In genomic region chr11:14336507-14337503, GRCh38 we compare ENCODE assay signal across 9 cellular contexts. TPM values are rescaled to one million over a fixed set of nuclear protein-coding genes. Genes with fewer than 3 reads are reported as not detected.
DNase-seq lines count a peak whose midpoint lies in the region; ATAC-seq and TF ChIP-seq lines count a peak whose summit lies in the region.
"Had no signal": no experiment of that assay in that cellular context is flagged by ENCODE, and none has a peak within 500 bp of the region (broad histone marks: within the 10 kb centered on the region; RNA-seq: fewer than 3 reads in every experiment).

No MANE protein-coding gene starts in this region.

- H3K4me2 ChIP-seq in mesenchymal stem cell (ENCODE audit: low read length, poor library complexity, severe bottlenecking) = no peak overlapping the region

- no peak overlapping the region for H3K18ac ChIP-seq in mesenchymal stem cell (ENCODE audit: low read depth in 1 of 2, low read length in 2 of 2)

- H3K23ac ChIP-seq in mesenchymal stem cell (ENCODE audit: low read length in 2 of 2) = no peak overlapping the region

- H4K91ac ChIP-seq in mesenchymal stem cell (ENCODE audit: low read length) = no peak overlapping the region

- H3K4me1 ChIP-seq in HUES48 (ENCODE audit: control insufficient read depth, insufficient read depth, low read length) (peaks cover 82% of the 10 kb centered on the region), mesenchymal stem cell (ENCODE audit: control insufficient read depth, insufficient read depth, low read depth, low read length) (peaks cover 10% of the 10 kb centered on the region), upper lobe of right lung (peaks cover 5% of the 10 kb centered on the region), right atrium auricular region (peaks cover 0 to 3% of the 10 kb centered on the region in 2 donors)

- intact Hi-C loops in upper lobe of right lung (cut with DNase I) = no loop called here

- ATAC-seq in upper lobe of right lung = no peak

- no peak overlapping the region for H2BK12ac ChIP-seq in mesenchymal stem cell (ENCODE audit: low read length in 2 of 2)

- DNase-seq in Caki2 (ENCODE audit: low read depth) (peak; percentile 88), astrocyte of the cerebellum (ENCODE audit: low read depth) (peak; percentile 29), mesenchymal stem cell (peak; percentile 94), AML-193 (lab: John Stamatoyannopoulos, UW) (no peak), anterior cingulate cortex (lab: John Stamatoyannopoulos, UW) (no peak), upper lobe of right lung (no peak), right atrium auricular region (ENCODE audit: low spot score) (no peak)
- DNase-seq: Karpas-422 had no signal

- no peaks in the 10 kb centered on the region for H3K9me3 ChIP-seq in HUES48 (ENCODE audit: control insufficient read depth, insufficient read depth, low read length)
- peaks cover 3% of the 10 kb centered on the region for H3K9me3 ChIP-seq in mesenchymal stem cell (ENCODE audit: control insufficient read depth, low read length)
- H3K9me3 ChIP-seq in upper lobe of right lung = peaks cover 8% of the 10 kb centered on the region
- H3K9me3 ChIP-seq in right atrium auricular region = no peaks in the 10 kb centered on the region

- no peak overlapping the region for H3K4ac ChIP-seq in mesenchymal stem cell (ENCODE audit: low read depth in 1 of 2, low read length in 2 of 2)

- H2AK5ac ChIP-seq in mesenchymal stem cell (ENCODE audit: low read length, severe bottlenecking) = no peak overlapping the region

- TF ChIP-seq CTCF in astrocyte of the cerebellum (IDR thresholded peaks at IDR 0.05; ENCODE audit: low read depth, low read length, missing control alignments) = no peak
- TF ChIP-seq CTCF in upper lobe of right lung (IDR thresholded peaks at IDR 0.05) = no peak
- no peak for TF ChIP-seq CTCF in right atrium auricular region (IDR thresholded peaks at IDR 0.05)

- in situ Hi-C loops in Caki2 (cut with HindIII; ENCODE audit: low pct_unique_long_range_greater_than_20kb, low sequenced_read_pairs) (no loop called here), astrocyte of the cerebellum (cut with HindIII; ENCODE audit: low sequenced_read_pairs) (no loop called here)

- under 1% methylated on average over 2 of the region's 2 CpGs for WGBS in mesenchymal stem cell

- no peak overlapping the region for H2BK120ac ChIP-seq in mesenchymal stem cell (ENCODE audit: low read depth, low read length)

- no peak overlapping the region for H4K8ac ChIP-seq in mesenchymal stem cell (ENCODE audit: low read length)

- H3K27ac ChIP-seq in HUES48 (ENCODE audit: low read depth, low read length) (peak overlapping the region; percentile 49), mesenchymal stem cell (ENCODE audit: low read length, poor library complexity, severe bottlenecking) (no peak overlapping the region), upper lobe of right lung (no peak overlapping the region), right atrium auricular region (no peak overlapping the region)

- H2AFZ ChIP-seq in mesenchymal stem cell (ENCODE audit: low read depth, low read length) = no peak overlapping the region

- H2BK15ac ChIP-seq in mesenchymal stem cell (ENCODE audit: low read depth, poor library complexity, severe bottlenecking) = no peak overlapping the region

- no peak overlapping the region for H3K14ac ChIP-seq in mesenchymal stem cell (ENCODE audit: low read length in 2 of 2)

- H3K4me3 ChIP-seq in HUES48 (ENCODE audit: low read depth, low read length) (no peak overlapping the region), astrocyte of the cerebellum (ENCODE audit: low read depth, low read length) (no peak overlapping the region), mesenchymal stem cell (ENCODE audit: insufficient read depth in 1 of 2, low read depth in 1 of 2, low read length in 2 of 2) (no peak overlapping the region), upper lobe of right lung (no peak overlapping the region), right atrium auricular region (no peak overlapping the region)

- H2BK5ac ChIP-seq in mesenchymal stem cell (ENCODE audit: low read depth, low read length, poor library complexity, severe bottlenecking) = no peak overlapping the region

- H3K36me3 ChIP-seq in HUES48 (ENCODE audit: control insufficient read depth, insufficient read depth, low read length) (no peaks in the 10 kb centered on the region), mesenchymal stem cell (ENCODE audit: control insufficient read depth in 1 of 2, insufficient read depth in 2 of 2, low read depth in 1 of 2, low read length in 2 of 2) (peaks cover 0 to 3% of the 10 kb centered on the region in 2 experiments), upper lobe of right lung (no peaks in the 10 kb centered on the region), right atrium auricular region (no peaks in the 10 kb centered on the region)

- H3K79me1 ChIP-seq in mesenchymal stem cell (replicated peaks; ENCODE audit: low read length, poor library complexity, severe bottlenecking) = no peaks in the 10 kb centered on the region

- H3K27me3 ChIP-seq in HUES48 (ENCODE audit: control insufficient read depth, insufficient read depth, low read length) (no peaks in the 10 kb centered on the region), mesenchymal stem cell (ENCODE audit: control insufficient read depth in 1 of 2, insufficient read depth in 1 of 2, low read length in 2 of 2) (no peaks in the 10 kb centered on the region), upper lobe of right lung (no peaks in the 10 kb centered on the region), right atrium auricular region (no peaks in the 10 kb centered on the region)

- H3K9ac ChIP-seq in HUES48 (ENCODE audit: low read depth, low read length) (no peak overlapping the region), mesenchymal stem cell (ENCODE audit: low read length) (peak overlapping the region; percentile 14)

RNA-seq across cellular contexts. Expression of gene RRAS2, which starts 22.2 kb away (rescaled TPM):
- 141 and 193 TPM in 2 replicates for total RNA-seq in Caki2 (2014; rRNA removed; shearing (Covaris generic); ENCODE audit: low replicate concordance)
- 60.2 TPM for polyA plus RNA-seq in mesenchymal stem cell (2013, experiment 1 of 2)
- polyA plus RNA-seq in mesenchymal stem cell (2013, experiment 2 of 2) = 61.9 TPM
- 47.1 TPM for total RNA-seq in upper lobe of right lung
- 10 to 100 TPM; 39.3 to 65.2 TPM for total RNA-seq in right atrium auricular region

Comparison
In these comparisons a context has a peak if more than half of its experiments do, and no peak if none do; other contexts are left out.
1. DNase-seq: peak in Caki2 (single experiment), astrocyte of the cerebellum (single experiment) and mesenchymal stem cell (single experiment); none in AML-193 (0 of 2), anterior cingulate cortex (0 of 58), upper lobe of right lung (single experiment) and right atrium auricular region (single experiment).